ENCODE assay signal across 24 cellular contexts in the genomic region with DNA sequence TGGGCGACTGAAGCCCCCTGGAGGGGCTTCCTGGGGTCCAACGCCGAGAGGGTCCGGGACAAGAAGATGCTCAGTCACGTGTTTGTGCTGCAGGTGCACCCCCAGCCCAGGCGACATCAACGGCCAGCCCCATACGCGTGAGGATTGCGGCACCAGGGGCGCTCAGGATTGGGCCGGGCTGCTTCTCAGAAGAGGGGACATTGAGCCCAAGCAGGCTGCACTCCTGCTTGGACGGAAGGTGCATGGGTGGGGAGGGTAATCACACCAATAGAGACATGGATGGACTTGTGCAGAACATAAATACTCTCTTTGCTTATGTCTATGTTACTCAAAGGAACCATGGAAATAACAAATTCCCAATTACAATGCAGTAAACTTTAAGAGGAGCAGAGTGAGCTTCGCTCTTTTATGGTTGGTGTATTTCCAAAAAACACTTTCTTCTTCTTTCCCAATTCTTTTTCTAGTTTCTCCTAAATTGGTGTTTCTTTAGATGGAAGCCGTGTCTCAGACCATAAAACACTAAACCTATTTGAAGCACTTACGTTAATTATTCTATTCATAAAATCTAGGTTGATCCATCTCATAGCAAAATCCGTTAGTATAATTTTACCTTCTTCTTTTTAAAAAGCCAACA.
"Had no signal": no experiment of that assay in that cellular context is flagged by ENCODE, and none has a peak within 500 bp of the region (broad histone marks: within the 10 kb centered on the region; RNA-seq: fewer than 3 reads in every experiment).

No MANE protein-coding gene starts in this region.

- ATAC-seq: activated CD8-positive, alpha-beta T cell treated with anti-CD3 and anti-CD28 coated beads, Interleukin-2, amount 10 ng/mL, durations not matched to agents 7 days and 5 days; WTC11 had no signal

- DNase-seq: activated CD4-positive, alpha-beta T cell treated with anti-CD3 and anti-CD28 coated beads, Interleukin-2, amount 50 U/mL, for 1 hour; activated CD8-positive, alpha-beta T cell treated with anti-CD3 and anti-CD28 coated beads, Interleukin-2, amount 10 ng/mL, durations not matched to agents 7 days and 5 days; activated effector memory CD4-positive, alpha-beta T cell treated with Interleukin-2 at 50 U/mL for 16 hours; activated naive CD4-positive, alpha-beta T cell treated with anti-CD3 and anti-CD28 coated beads for 36 hours; activated naive CD8-positive, alpha-beta T cell treated with anti-CD3 and anti-CD28 coated beads for 36 hours; foreskin keratinocyte; left ventricle myocardium inferior; mammary epithelial cell; naive B cell; nephron progenitor cell; stimulated activated CD4-positive, alpha-beta T cell treated with anti-CD3 and anti-CD28 coated beads, Interleukin-2, amount 100 ng/mL, for 24 hours; stimulated activated naive CD4-positive, alpha-beta T cell had no signal

- H3K36me3 Mint-ChIP-seq: activated naive CD8-positive, alpha-beta T cell treated with anti-CD3 and anti-CD28 coated beads for 36 hours; brain; naive B cell; WTC11 had no signal

- H3K4me3 ChIP-seq: adrenal gland, ascending aorta, cardiac muscle cell, esophagus muscularis mucosa, heart left ventricle, left ventricle myocardium inferior, pancreas, psoas muscle, smooth muscle cell, suprapubic skin, tibial artery had no signal

- H3K27me3 Mint-ChIP-seq: brain had no signal

- H3K4me1 ChIP-seq: adrenal gland, ascending aorta, esophagus muscularis mucosa, foreskin keratinocyte, psoas muscle, suprapubic skin had no signal

- H3K36me3 ChIP-seq: adrenal gland, ascending aorta, esophagus muscularis mucosa, heart left ventricle, left ventricle myocardium inferior, pancreas, suprapubic skin, tibial artery had no signal

- H3K4me1 Mint-ChIP-seq: brain, nephron progenitor cell, WTC11 had no signal

- H3K9me3 ChIP-seq: adrenal gland, ascending aorta, esophagus muscularis mucosa, heart left ventricle, left ventricle myocardium inferior, pancreas, psoas muscle, suprapubic skin, tibial artery had no signal

- H3K27me3 ChIP-seq: ascending aorta, cardiac muscle cell, foreskin keratinocyte, suprapubic skin had no signal

- H3K4me3 Mint-ChIP-seq: activated CD8-positive, alpha-beta T cell treated with anti-CD3 and anti-CD28 coated beads, Interleukin-2, amount 10 ng/mL, durations not matched to agents 7 days and 5 days; activated naive CD4-positive, alpha-beta T cell treated with anti-CD3 and anti-CD28 coated beads for 36 hours; activated naive CD8-positive, alpha-beta T cell treated with anti-CD3 and anti-CD28 coated beads for 36 hours; brain; nephron progenitor cell; WTC11 had no signal

- H3K27ac Mint-ChIP-seq: activated CD8-positive, alpha-beta T cell treated with anti-CD3 and anti-CD28 coated beads, Interleukin-2, amount 10 ng/mL, durations not matched to agents 7 days and 5 days; activated naive CD4-positive, alpha-beta T cell treated with anti-CD3 and anti-CD28 coated beads for 36 hours; activated naive CD8-positive, alpha-beta T cell treated with anti-CD3 and anti-CD28 coated beads for 36 hours; brain; nephron progenitor cell; WTC11 had no signal

- H3K9me3 Mint-ChIP-seq: activated naive CD4-positive, alpha-beta T cell treated with anti-CD3 and anti-CD28 coated beads for 36 hours; activated naive CD8-positive, alpha-beta T cell treated with anti-CD3 and anti-CD28 coated beads for 36 hours; naive B cell; nephron progenitor cell had no signal

- H3K27ac ChIP-seq: adrenal gland, ascending aorta, cardiac muscle cell, esophagus muscularis mucosa, foreskin keratinocyte, heart left ventricle, left ventricle myocardium inferior, pancreas, psoas muscle, suprapubic skin, tibial artery had no signal
